ENCODE assay signal across 23 cellular contexts in the genomic region with DNA sequence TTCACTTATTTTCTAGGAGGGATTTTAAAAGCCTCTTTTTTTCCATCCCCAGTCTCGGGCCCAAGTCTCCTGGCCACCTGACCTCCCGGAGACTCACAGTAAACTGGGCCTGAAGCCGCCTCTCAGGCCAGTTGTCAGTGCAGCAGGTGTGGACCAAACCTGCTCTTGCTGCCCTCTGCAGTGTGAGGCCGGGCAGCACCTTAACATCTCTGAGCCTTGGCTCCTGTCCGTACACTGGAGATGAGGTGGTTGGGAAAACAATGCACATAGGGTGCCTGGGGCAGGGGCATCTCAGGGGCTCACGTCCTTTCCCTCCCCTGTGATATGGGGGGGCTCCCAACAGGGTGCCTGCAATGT. TPM values are rescaled to one million over a fixed set of nuclear protein-coding genes. Genes with fewer than 3 reads are reported as not detected.
"Had no signal": no experiment of that assay in that cellular context is flagged by ENCODE, and none has a peak within 500 bp of the region (broad histone marks: within the 10 kb centered on the region; RNA-seq: fewer than 3 reads in every experiment).

No MANE protein-coding gene starts in this region.

- H3K9me3 Mint-ChIP-seq: activated B cell treated with CpG ODN at 0.5 μM for 24 hours; activated CD4-positive, alpha-beta T cell treated with anti-CD3 and anti-CD28 coated beads, Interleukin-2, amount 10 ng/mL, durations not matched to agents 24 days and 14 days; activated naive CD4-positive, alpha-beta T cell treated with anti-CD3 and anti-CD28 coated beads, Interleukin-2, amount 50 U/mL, for 24 hours; activated T-cell treated with anti-CD3 and anti-CD28 coated beads, Interleukin-2, amount 50 U/mL, for 24 hours; activated T-helper 1 cell treated with anti-CD3 and anti-CD28 coated beads, Interleukin-12 subunit alpha, Interleukin-12 subunit beta, Interleukin-2, Interleukin-4 antibody, amounts not matched to agents 30 ng/mL and 10 ng/mL and 1 ng/mL, durations not matched to agents 14 hours and 24 hours and 36 hours; T-helper 1 cell treated with Interleukin-12 subunit alpha and Interleukin-12 subunit beta and Interleukin-4 antibody, amounts not matched to agents 30 μg/mL and 1 μg/mL, for 36 hours had no signal

- H3K4me1 Mint-ChIP-seq: activated B cell treated with CpG ODN at 0.5 μM for 24 hours; activated CD4-positive, alpha-beta T cell treated with anti-CD3 and anti-CD28 coated beads, Interleukin-2, amount 10 ng/mL, durations not matched to agents 24 days and 14 days; activated CD8-positive, alpha-beta memory T cell treated with anti-CD3 and anti-CD28 coated beads, Interleukin-2, amount 10 ng/mL, durations not matched to agents 7 days and 5 days; activated naive CD4-positive, alpha-beta T cell treated with anti-CD3 and anti-CD28 coated beads, Interleukin-2, amount 50 U/mL, for 24 hours had no signal

- H3K4me2 ChIP-seq: PC-9 had no signal

- H3K36me3 ChIP-seq: MG63 had no signal

- H3K27me3 ChIP-seq: MG63 had no signal

- H2AFZ ChIP-seq: PC-9 had no signal

- H3K9me3 ChIP-seq: MG63 had no signal

- H3K4me3 ChIP-seq: MG63, PC-9 had no signal

- DNase-seq: activated B cell treated with CpG ODN at 0.5 μM for 24 hours; activated CD4-positive, alpha-beta T cell treated with anti-CD3 and anti-CD28 coated beads for 1 hour; activated CD4-positive, alpha-beta T cell treated with anti-CD3 and anti-CD28 coated beads, Interleukin-2, amount 10 ng/mL, durations not matched to agents 24 days and 14 days; activated CD4-positive, alpha-beta T cell treated with anti-CD3 and anti-CD28 coated beads, Interleukin-2, amount 50 U/mL, for 48 hours; activated CD8-positive, alpha-beta memory T cell treated with anti-CD3 and anti-CD28 coated beads, Interleukin-2, amount 10 ng/mL, durations not matched to agents 7 days and 5 days; activated effector memory CD4-positive, alpha-beta T cell treated with Interleukin-2 at 50 U/mL for 16 hours; activated naive CD4-positive, alpha-beta T cell; activated T-cell treated with anti-CD3 and anti-CD28 coated beads, Interleukin-2, amount 50 U/mL, for 24 hours; aorta; central memory CD4-positive, alpha-beta T cell; MG63; MV-4-11; NCI-H1092 treated with DMSO at 0.1 percent for 48 hours; NCI-H1417 treated with DMSO at 0.1 percent for 48 hours; NCI-H1694; NCI-H2029; NCI-H2107; NCI-H510A treated with DMSO at 0.1 percent for 48 hours; PC-9 had no signal

- H3K27ac ChIP-seq: PC-9 had no signal

- ATAC-seq: activated CD8-positive, alpha-beta memory T cell treated with anti-CD3 and anti-CD28 coated beads, Interleukin-2, amount 10 ng/mL, durations not matched to agents 7 days and 5 days had no signal

- H3K27ac Mint-ChIP-seq: activated B cell treated with CpG ODN at 0.5 μM for 24 hours; activated CD4-positive, alpha-beta T cell treated with anti-CD3 and anti-CD28 coated beads, Interleukin-2, amount 10 ng/mL, durations not matched to agents 24 days and 14 days; activated CD8-positive, alpha-beta memory T cell treated with anti-CD3 and anti-CD28 coated beads, Interleukin-2, amount 10 ng/mL, durations not matched to agents 7 days and 5 days; activated naive CD4-positive, alpha-beta T cell treated with anti-CD3 and anti-CD28 coated beads, Interleukin-2, amount 50 U/mL, for 24 hours; activated T-cell treated with anti-CD3 and anti-CD28 coated beads, Interleukin-2, amount 50 U/mL, for 24 hours; activated T-helper 1 cell treated with anti-CD3 and anti-CD28 coated beads, Interleukin-12 subunit alpha, Interleukin-12 subunit beta, Interleukin-2, Interleukin-4 antibody, amounts not matched to agents 30 ng/mL and 10 ng/mL and 1 ng/mL, durations not matched to agents 14 hours and 24 hours and 36 hours; T-helper 1 cell treated with Interleukin-12 subunit alpha and Interleukin-12 subunit beta and Interleukin-4 antibody, amounts not matched to agents 30 μg/mL and 1 μg/mL, for 36 hours had no signal

- H3K36me3 Mint-ChIP-seq: activated CD8-positive, alpha-beta memory T cell treated with anti-CD3 and anti-CD28 coated beads, Interleukin-2, amount 10 ng/mL, durations not matched to agents 7 days and 5 days; activated naive CD4-positive, alpha-beta T cell treated with anti-CD3 and anti-CD28 coated beads, Interleukin-2, amount 50 U/mL, for 24 hours had no signal

- H3K4me3 Mint-ChIP-seq: activated B cell treated with CpG ODN at 0.5 μM for 24 hours; activated CD4-positive, alpha-beta T cell treated with anti-CD3 and anti-CD28 coated beads, Interleukin-2, amount 10 ng/mL, durations not matched to agents 24 days and 14 days; activated CD8-positive, alpha-beta memory T cell treated with anti-CD3 and anti-CD28 coated beads, Interleukin-2, amount 10 ng/mL, durations not matched to agents 7 days and 5 days; activated naive CD4-positive, alpha-beta T cell treated with anti-CD3 and anti-CD28 coated beads, Interleukin-2, amount 50 U/mL, for 24 hours; activated T-cell treated with anti-CD3 and anti-CD28 coated beads, Interleukin-2, amount 50 U/mL, for 24 hours; activated T-helper 1 cell treated with anti-CD3 and anti-CD28 coated beads, Interleukin-12 subunit alpha, Interleukin-12 subunit beta, Interleukin-2, Interleukin-4 antibody, amounts not matched to agents 30 ng/mL and 10 ng/mL and 1 ng/mL, durations not matched to agents 14 hours and 24 hours and 36 hours; T-helper 1 cell treated with Interleukin-12 subunit alpha and Interleukin-12 subunit beta and Interleukin-4 antibody, amounts not matched to agents 30 μg/mL and 1 μg/mL, for 36 hours had no signal

- H3K27me3 Mint-ChIP-seq: activated CD4-positive, alpha-beta T cell treated with anti-CD3 and anti-CD28 coated beads, Interleukin-2, amount 10 ng/mL, durations not matched to agents 24 days and 14 days had no signal

RNA-seq across cellular contexts. Expression of a gene that starts 45.1 kb away (rescaled TPM):
- total RNA-seq: activated B cell treated with CpG ODN at 0.5 μM for 24 hours, bronchial epithelial cell, PC-9 had no signal
- polyA plus RNA-seq: aorta had no signal
